5 cellular contexts compared by ENCODE assay signal in the genomic region with DNA sequence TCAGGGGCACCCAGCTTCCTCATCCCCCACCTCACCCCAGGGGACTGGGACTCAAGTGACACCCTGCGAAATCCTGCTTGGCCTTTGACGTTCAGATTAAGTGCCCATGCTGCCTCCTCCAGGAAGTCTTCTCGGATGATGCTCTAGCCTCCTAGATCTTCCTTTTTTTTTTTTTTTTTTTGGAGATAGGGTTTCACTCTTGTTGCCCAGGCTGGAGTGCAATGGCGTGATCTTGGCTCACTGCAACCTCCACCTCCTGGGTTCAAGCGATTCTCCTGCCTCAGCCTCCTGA. TPM values are rescaled to one million over a fixed set of nuclear protein-coding genes. Genes with fewer than 3 reads are reported as not detected.
"Had no signal": no experiment of that assay in that cellular context is flagged by ENCODE, and none has a peak within 500 bp of the region (broad histone marks: within the 10 kb centered on the region; RNA-seq: fewer than 3 reads in every experiment).

No MANE protein-coding gene starts in this region.

RNA-seq across cellular contexts. Expression of gene MLXIPL, which starts 16.7 kb away (rescaled TPM):
- total RNA-seq: dermis blood vessel endothelial cell; endothelial cell of umbilical vein; epithelial cell of proximal tubule; fibroblast of lung; naive thymus-derived CD4-positive, alpha-beta T cell had no signal
- polyA plus RNA-seq: endothelial cell of umbilical vein; fibroblast of lung; naive thymus-derived CD4-positive, alpha-beta T cell had no signal

RNA-seq across cellular contexts. Expression of gene VPS37D, which starts 60.0 kb away (rescaled TPM):
- polyA plus RNA-seq: naive thymus-derived CD4-positive, alpha-beta T cell had no signal
